In the genomic region with DNA sequence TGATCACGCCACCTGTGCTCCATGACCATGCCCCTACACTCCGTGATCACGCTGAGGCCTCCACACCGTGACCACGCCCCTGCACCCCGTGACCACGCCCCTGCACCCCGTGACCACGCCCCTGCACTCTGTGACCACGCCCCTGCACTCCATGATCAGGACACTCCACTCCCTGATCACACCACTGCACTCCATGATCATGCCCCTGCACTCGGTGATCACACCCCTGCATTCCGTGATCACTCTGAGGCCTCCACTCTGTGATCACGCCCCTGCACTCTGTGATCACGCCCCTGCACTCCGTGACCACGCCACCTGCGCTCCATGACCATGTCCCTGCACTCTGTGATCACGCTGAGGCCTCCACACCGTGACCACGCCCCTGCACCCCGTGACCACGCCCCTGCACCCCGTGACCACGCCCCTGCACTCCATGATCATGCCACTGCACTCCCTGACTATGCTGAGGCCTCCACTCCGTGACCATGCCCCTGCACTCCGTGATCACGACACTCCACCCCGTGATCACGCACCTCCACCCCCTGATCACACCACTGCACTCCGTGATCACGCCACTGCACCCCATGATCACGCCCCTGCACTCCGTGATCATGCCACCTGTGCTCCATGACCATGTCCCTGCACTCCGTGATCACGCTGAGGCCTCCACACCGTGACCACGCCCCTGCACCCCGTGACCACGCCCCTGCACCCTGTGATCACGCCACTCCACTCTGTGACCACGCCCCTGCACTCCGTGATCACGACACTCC, we compare ENCODE assay signal across 27 cellular contexts.
"Had no signal": no experiment of that assay in that cellular context is flagged by ENCODE, and none has a peak within 500 bp of the region (broad histone marks: within the 10 kb centered on the region; RNA-seq: fewer than 3 reads in every experiment).

No MANE protein-coding gene starts in this region.

- H3K9me3 Mint-ChIP-seq: activated T-helper 17 cell treated with anti-CD3 and anti-CD28 coated beads, Interleukin-2, amount 50 U/mL, for 72 hours; central memory CD8-positive, alpha-beta T cell; nephron; stimulated activated effector memory CD8-positive, alpha-beta T cell treated with anti-CD3 and anti-CD28 coated beads, Interleukin-12 subunit alpha, Interleukin-12 subunit beta, amount 100 ng/mL, for 72 hours; type B pancreatic cell had no signal

- H3K4me3 Mint-ChIP-seq: activated CD8-positive, alpha-beta memory T cell treated with anti-CD3 and anti-CD28 coated beads, Interleukin-2, amount 10 ng/mL, durations not matched to agents 7 days and 5 days; activated T-helper 17 cell treated with anti-CD3 and anti-CD28 coated beads, Interleukin-2, amount 50 U/mL, for 72 hours; central memory CD8-positive, alpha-beta T cell; nephron; stimulated activated effector memory CD8-positive, alpha-beta T cell treated with anti-CD3 and anti-CD28 coated beads, Interleukin-12 subunit alpha, Interleukin-12 subunit beta, amount 100 ng/mL, for 72 hours; type B pancreatic cell had no signal

- H3K27ac Mint-ChIP-seq: activated CD8-positive, alpha-beta memory T cell treated with anti-CD3 and anti-CD28 coated beads, Interleukin-2, amount 10 ng/mL, durations not matched to agents 7 days and 5 days; activated T-helper 17 cell treated with anti-CD3 and anti-CD28 coated beads, Interleukin-2, amount 50 U/mL, for 72 hours; nephron; stimulated activated effector memory CD8-positive, alpha-beta T cell treated with anti-CD3 and anti-CD28 coated beads, Interleukin-12 subunit alpha, Interleukin-12 subunit beta, amount 100 ng/mL, for 72 hours; type B pancreatic cell had no signal

- H3K27me3 Mint-ChIP-seq: activated T-helper 17 cell treated with anti-CD3 and anti-CD28 coated beads, Interleukin-2, amount 50 U/mL, for 72 hours; central memory CD8-positive, alpha-beta T cell had no signal

- H3K27ac ChIP-seq: brain microvascular endothelial cell, coronary artery, prostate gland, right atrium auricular region, skin epidermis, stomach, WERI-Rb-1 had no signal

- ATAC-seq: activated CD8-positive, alpha-beta memory T cell treated with anti-CD3 and anti-CD28 coated beads, Interleukin-2, amount 10 ng/mL, durations not matched to agents 7 days and 5 days; activated T-helper 17 cell treated with anti-CD3 and anti-CD28 coated beads, Interleukin-2, amount 50 U/mL, for 72 hours; left lobe of liver; stimulated activated effector memory CD8-positive, alpha-beta T cell treated with anti-CD3 and anti-CD28 coated beads, Interleukin-12 subunit alpha, Interleukin-12 subunit beta, amount 100 ng/mL, for 72 hours had no signal

- DNase-seq: activated CD4-positive, alpha-beta T cell treated with anti-CD3 and anti-CD28 coated beads for 1 hour; activated CD4-positive, alpha-beta T cell treated with anti-CD3 and anti-CD28 coated beads, Interleukin-2, amount 50 U/mL, for 48 hours; activated CD8-positive, alpha-beta memory T cell treated with anti-CD3 and anti-CD28 coated beads, Interleukin-2, amount 10 ng/mL, durations not matched to agents 7 days and 5 days; activated naive CD4-positive, alpha-beta T cell; activated T-cell treated with anti-CD3 and anti-CD28 coated beads, Interleukin-2, amount 50 U/mL, for 1 hour; brain microvascular endothelial cell; head of caudate nucleus; mammary epithelial cell; midbrain; occipital lobe; stimulated activated CD4-positive, alpha-beta T cell treated with anti-CD3 and anti-CD28 coated beads, Interleukin-4, amount 100 ng/mL, for 24 hours; stomach; SW 1271; T-helper 2 cell; WERI-Rb-1 had no signal

- H3K36me3 ChIP-seq: brain microvascular endothelial cell, prostate gland, right atrium auricular region, stomach, WERI-Rb-1 had no signal

- H3K36me3 Mint-ChIP-seq: activated CD8-positive, alpha-beta memory T cell treated with anti-CD3 and anti-CD28 coated beads, Interleukin-2, amount 10 ng/mL, durations not matched to agents 7 days and 5 days; stimulated activated effector memory CD8-positive, alpha-beta T cell treated with anti-CD3 and anti-CD28 coated beads, Interleukin-12 subunit alpha, Interleukin-12 subunit beta, amount 100 ng/mL, for 72 hours; type B pancreatic cell had no signal

- FAIRE-seq: frontal cortex, keratinocyte had no signal

- H3K4me1 ChIP-seq: prostate gland, right atrium auricular region had no signal

- H3K27me3 ChIP-seq: right atrium auricular region had no signal

- H3K4me1 Mint-ChIP-seq: activated CD8-positive, alpha-beta memory T cell treated with anti-CD3 and anti-CD28 coated beads, Interleukin-2, amount 10 ng/mL, durations not matched to agents 7 days and 5 days had no signal

- H3K9me3 ChIP-seq: prostate gland, right atrium auricular region, stomach had no signal

- H3K4me3 ChIP-seq: coronary artery, prostate gland, right atrium auricular region, skin epidermis, stomach had no signal
